In the genomic region with DNA sequence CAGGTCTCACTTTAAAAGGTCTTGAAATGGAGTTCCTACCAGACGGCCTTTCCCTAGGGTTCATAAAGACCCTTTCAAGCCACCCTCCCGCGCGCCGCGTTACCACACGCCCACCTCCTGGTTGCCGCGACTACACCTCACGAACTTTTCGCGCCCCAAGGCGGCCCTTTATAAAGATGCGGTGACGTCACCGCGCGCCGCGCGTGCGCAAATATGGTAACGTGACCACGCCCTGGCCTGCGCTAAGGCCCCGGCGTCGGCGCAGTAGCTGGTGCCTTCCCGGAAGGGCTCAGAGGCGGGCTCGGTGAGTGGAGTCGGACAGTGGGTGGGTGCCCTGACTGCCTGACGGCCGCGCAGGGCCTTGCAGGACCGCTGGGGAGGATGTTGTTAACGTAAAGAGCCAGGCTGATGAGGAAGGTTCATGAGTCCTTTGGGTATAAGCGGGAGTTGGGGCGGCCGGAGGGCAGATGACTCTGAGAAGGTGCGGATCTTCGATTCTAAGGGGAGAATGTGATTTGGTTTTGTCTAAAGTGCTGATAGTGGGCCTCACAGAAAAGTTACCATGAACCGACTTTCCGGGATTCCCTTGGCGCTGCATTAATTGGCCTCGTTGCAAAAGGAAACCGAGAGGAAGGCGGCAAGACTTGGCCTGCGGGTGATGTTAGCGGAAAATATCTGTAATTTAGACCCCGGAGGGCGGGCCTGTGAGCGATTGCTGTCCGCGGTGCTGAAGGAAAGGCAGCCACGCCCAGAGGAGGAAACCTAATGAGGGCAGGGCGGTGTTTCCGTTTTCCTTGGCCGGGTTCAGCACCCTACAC, we compare ENCODE assay signal across 8 cellular contexts.
A peak's percentile ranks its signal among the peaks of the same experiment; 100 is the strongest.
DNase-seq lines count a peak whose midpoint lies in the region; ATAC-seq and TF ChIP-seq lines count a peak whose summit lies in the region.

No MANE protein-coding gene starts in this region.

- peak overlapping the region; percentile 98 for H3K27ac Mint-ChIP-seq in activated naive CD4-positive, alpha-beta T cell treated with anti-CD3 and anti-CD28 coated beads, Interleukin-2, amount 50 U/mL, for 24 hours

- H3K27me3 ChIP-seq in subcutaneous abdominal adipose tissue (ENCODE audit: control insufficient read depth in 5 of 5, insufficient read depth in 4 of 5, low read length in 5 of 5), result no peaks in the 10 kb centered on the region

- DNase-seq in Ammon's horn (ENCODE audit: low spot score) (peak; percentile 86), RWPE1 (ENCODE audit: low spot score) (peak; percentile 72), globus pallidus (ENCODE audit: low spot score) (peak; percentile 80), non-pigmented ciliary epithelial cell (ENCODE audit: low read depth) (peak; percentile 38)

- H3K4me3 Mint-ChIP-seq in activated naive CD4-positive, alpha-beta T cell treated with anti-CD3 and anti-CD28 coated beads, Interleukin-2, amount 50 U/mL, for 24 hours, result peak overlapping the region; percentile 97

- TF ChIP-seq CTCF in RWPE1 (conservative IDR thresholded peaks at IDR 0.05; ENCODE audit: low read depth), result no peak

- peaks cover 0 to 3% (median 0%) of the 10 kb centered on the region in 5 donors for H3K9me3 ChIP-seq in subcutaneous abdominal adipose tissue (ENCODE audit: control insufficient read depth in 5 of 5, low read length in 5 of 5)

- peak overlapping the region in 3 of 5 donors; percentile 33 to 75 (median 54) for H3K9ac ChIP-seq in subcutaneous abdominal adipose tissue (ENCODE audit: low read length in 5 of 5)

- H3K27ac ChIP-seq in RWPE1 (peak overlapping the region; percentile 83), subcutaneous abdominal adipose tissue (ENCODE audit: low read depth, low read length) (peak overlapping the region; percentile 41)

- peaks cover 43% of the 10 kb centered on the region for H3K27me3 Mint-ChIP-seq in activated naive CD4-positive, alpha-beta T cell treated with anti-CD3 and anti-CD28 coated beads, Interleukin-2, amount 50 U/mL, for 24 hours

- peaks cover 0 to 15% (median 10%) of the 10 kb centered on the region in 5 donors for H3K4me1 ChIP-seq in subcutaneous abdominal adipose tissue (ENCODE audit: control insufficient read depth in 5 of 5, insufficient read depth in 5 of 5, low read length in 5 of 5)

- peaks cover 26% of the 10 kb centered on the region for H3K9me3 Mint-ChIP-seq in activated naive CD4-positive, alpha-beta T cell treated with anti-CD3 and anti-CD28 coated beads, Interleukin-2, amount 50 U/mL, for 24 hours

- CTCF ChIA-PET in RWPE1 (lab: Yijun Ruan, JAX), result no interaction called here

- H3K4me1 Mint-ChIP-seq in activated naive CD4-positive, alpha-beta T cell treated with anti-CD3 and anti-CD28 coated beads, Interleukin-2, amount 50 U/mL, for 24 hours, result peaks cover 12% of the 10 kb centered on the region

- ATAC-seq in GM19397 (IDR thresholded peaks at IDR 0.05; ENCODE audit: unreplicated experiment), result peak; percentile 98
- ATAC-seq in HG03571 (IDR thresholded peaks at IDR 0.05; ENCODE audit: unreplicated experiment), result peak; percentile 95

- peaks cover 0 to 3% (median 2%) of the 10 kb centered on the region in 5 donors for H3K36me3 ChIP-seq in subcutaneous abdominal adipose tissue (ENCODE audit: control insufficient read depth in 5 of 5, insufficient read depth in 5 of 5, low read length in 5 of 5)

- H3K4me3 ChIP-seq in subcutaneous abdominal adipose tissue (ENCODE audit: low read depth in 1 of 5, low read length in 5 of 5), result peak overlapping the region; percentile 66 to 89 (median 77)

- peaks cover 6% of the 10 kb centered on the region for H3K36me3 Mint-ChIP-seq in activated naive CD4-positive, alpha-beta T cell treated with anti-CD3 and anti-CD28 coated beads, Interleukin-2, amount 50 U/mL, for 24 hours

- POLR2A ChIA-PET in RWPE1 (lab: Yijun Ruan, JAX; ENCODE audit: low non-redundant PET), result no interaction called here

Comparison
In these comparisons a context has a peak if more than half of its experiments do, and no peak if none do; other contexts are left out.
1. Peak in every context shown above with its lines: DNase-seq, ATAC-seq, H3K4me3 ChIP-seq and H3K27ac ChIP-seq.